In the genomic region with DNA sequence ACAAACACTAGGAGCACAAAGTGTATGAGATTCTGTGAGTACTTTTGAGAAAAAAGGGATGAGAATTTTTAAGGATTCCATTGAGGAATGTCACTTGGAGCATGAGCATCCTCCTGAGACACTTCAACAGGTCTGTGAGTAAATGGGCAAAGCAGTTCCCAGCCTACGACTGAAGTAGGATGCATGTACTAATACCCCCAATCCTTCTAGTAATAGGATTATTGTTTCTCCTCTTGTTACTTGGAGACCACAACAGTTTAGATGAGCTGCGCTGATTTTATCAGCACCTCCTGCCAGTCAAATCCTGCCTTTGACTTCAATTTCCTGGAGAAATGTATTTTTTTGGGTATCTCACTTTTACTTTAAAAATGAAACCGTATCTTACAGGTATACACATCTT, we compare ENCODE assay signal across 8 cellular contexts. TPM values are rescaled to one million over a fixed set of nuclear protein-coding genes. Genes with fewer than 3 reads are reported as not detected.
DNase-seq lines count a peak whose midpoint lies in the region; ATAC-seq and TF ChIP-seq lines count a peak whose summit lies in the region.

No MANE protein-coding gene starts in this region.

- H3K18ac ChIP-seq in H9 (ENCODE audit: insufficient read length, low read depth, low read length): no peak overlapping the region

- no peaks in the 10 kb centered on the region for H3K27me3 Mint-ChIP-seq in H9 (ENCODE audit: low read depth)

- 0 out of 7 replicates have a peak overlapping the region, but pooled peaks of 1 of the 3 experiments have one; percentile 84 for H3K27ac Mint-ChIP-seq in H9

- no peak overlapping the region for H3K56ac ChIP-seq in H9 (ENCODE audit: insufficient read length, low read depth, low read length)

- no CpG with 5 or more reads among the region's 3 CpGs for WGBS in H9 (ENCODE audit: extremely low coverage, insufficient read length, low lambda C conversion rate)

- H3K9me3 ChIP-seq in H9 (ENCODE audit: control insufficient read depth, low read depth, low read length): no peaks in the 10 kb centered on the region
- H3K9me3 ChIP-seq in SK-N-MC (ENCODE audit: low read depth, low read length): no peaks in the 10 kb centered on the region
- H3K9me3 ChIP-seq in skeletal muscle satellite cell (replicated peaks; ENCODE audit: low read length): no peaks in the 10 kb centered on the region

- H3K36me3 ChIP-seq in SK-N-MC (ENCODE audit: insufficient read depth, low read length): no peaks in the 10 kb centered on the region
- no peaks in the 10 kb centered on the region for H3K36me3 ChIP-seq in skeletal muscle satellite cell (ENCODE audit: insufficient read depth, low read length)

- H3T11ph ChIP-seq in H9 (ENCODE audit: low read length): no peak overlapping the region

- H3K4me1 Mint-ChIP-seq in H9: peaks cover 10 to 13% of the 10 kb centered on the region in 2 experiments; a peak in 3 of 4 replicates

- H2AFZ ChIP-seq in H9 (ENCODE audit: low read length): no peak overlapping the region

- H3K14ac ChIP-seq in H9 (ENCODE audit: insufficient read depth, low read length): no peak overlapping the region

- no peak overlapping the region for H3K4ac ChIP-seq in H9 (ENCODE audit: low read depth, low read length)

- H3K23ac ChIP-seq in H9 (ENCODE audit: insufficient read length, low read depth, low read length): no peak overlapping the region

- H3K79me2 ChIP-seq in H9 (ENCODE audit: insufficient read depth, low read length): no peaks in the 10 kb centered on the region

- H3K27me3 ChIP-seq in H9 (ENCODE audit: insufficient read depth, low read length): no peaks in the 10 kb centered on the region
- H3K27me3 ChIP-seq in skeletal muscle satellite cell (ENCODE audit: control insufficient read depth, insufficient read depth, low read length): no peaks in the 10 kb centered on the region

- H2BK120ac ChIP-seq in H9 (ENCODE audit: low read depth, low read length, poor library complexity, severe bottlenecking): no peak overlapping the region

- H3K36me3 Mint-ChIP-seq in H9 (ENCODE audit: insufficient read depth in 1 of 3, low read depth in 3 of 3): no peaks in the 10 kb centered on the region

- H2BK12ac ChIP-seq in H9 (ENCODE audit: insufficient read length, low read depth, low read length): no peak overlapping the region

- H3K79me1 ChIP-seq in H9 (ENCODE audit: insufficient read depth, low read depth, low read length, poor library complexity, severe bottlenecking): no peaks in the 10 kb centered on the region

- TF ChIP-seq CTCF in H9 (conservative IDR thresholded peaks at IDR 0.05) (no peak), fibroblast of pulmonary artery (IDR thresholded peaks at IDR 0.05; ENCODE audit: low read length, missing control alignments) (no peak)

- H3K9me3 Mint-ChIP-seq in H9: no peaks in the 10 kb centered on the region; a peak in 1 of 5 replicates

- peak overlapping the region; percentile 48 for H3K9ac ChIP-seq in H9 (ENCODE audit: extremely low read depth, insufficient read length, low read length)
- H3K9ac ChIP-seq in SK-N-MC (ENCODE audit: insufficient read length): peak overlapping the region; percentile 79
- peak overlapping the region; percentile 86 for H3K9ac ChIP-seq in skeletal muscle satellite cell (ENCODE audit: low read depth, low read length)

- no peak overlapping the region for H4K5ac ChIP-seq in H9 (ENCODE audit: insufficient read length, low read depth, low read length)

- H3K27ac ChIP-seq in H9 (ENCODE audit: insufficient read length, low read depth, low read length) (no peak overlapping the region), SK-N-MC (no peak overlapping the region)

- no peaks in the 10 kb centered on the region for H4K20me1 ChIP-seq in H9 (ENCODE audit: control insufficient read depth, insufficient read depth, insufficient read length)

- no peak overlapping the region for H2BK15ac ChIP-seq in H9 (ENCODE audit: low read depth, low read length)

- peaks cover 7% of the 10 kb centered on the region for H3K23me2 ChIP-seq in H9 (ENCODE audit: insufficient read length, low read depth, low read length, poor library complexity, severe bottlenecking)

- H3K4me1 ChIP-seq in H9 (ENCODE audit: insufficient read depth, low read length) (no peaks in the 10 kb centered on the region; the same call in 1 of the 2 replicates), skeletal muscle satellite cell (ENCODE audit: control insufficient read depth, insufficient read depth, low read length) (peaks cover 10% of the 10 kb centered on the region)

- no peak overlapping the region for H4K8ac ChIP-seq in H9 (replicated peaks; ENCODE audit: insufficient read length, low read depth, low read length)

- DNase-seq in H9 (no peak), SK-N-MC (ENCODE audit: low read depth, low spot score) (no peak), fibroblast of pulmonary artery (ENCODE audit: low read depth) (peak; percentile 21), RPMI8226 (no peak), NCI-H2029 treated with DMSO at 0.1 percent for 48 hours (lab: John Stamatoyannopoulos, UW) (no peak)
- no peak for DNase-seq in effector CD8-positive, alpha-beta T cell (lab: John Stamatoyannopoulos, UW)

- H4K91ac ChIP-seq in H9 (ENCODE audit: insufficient read length, low read depth, low read length): no peak overlapping the region

- no peak for ATAC-seq in GM18498 (IDR thresholded peaks at IDR 0.05; ENCODE audit: unreplicated experiment)

- H2BK5ac ChIP-seq in H9 (ENCODE audit: insufficient read length, low read length): no peak overlapping the region

- H3K4me2 ChIP-seq in H9 (ENCODE audit: insufficient read depth, insufficient read length, low read length): peak overlapping the region; percentile 97
- peak overlapping the region; percentile 90 for H3K4me2 ChIP-seq in skeletal muscle satellite cell (ENCODE audit: low read length)

- no peak overlapping the region for H2BK20ac ChIP-seq in H9 (ENCODE audit: low read depth, low read length, poor library complexity, severe bottlenecking)

- peak overlapping the region; percentile 90 to 91 for H3K4me3 Mint-ChIP-seq in H9

- H2AK5ac ChIP-seq in H9 (ENCODE audit: insufficient read length, low read length): no peak overlapping the region

- peak overlapping the region; percentile 94 for H3K4me3 ChIP-seq in SK-N-MC
- peak overlapping the region; percentile 94 for H3K4me3 ChIP-seq in fibroblast of pulmonary artery (replicated peaks; ENCODE audit: low read depth, low read length)
- H3K4me3 ChIP-seq in skeletal muscle satellite cell (ENCODE audit: low read length): peak overlapping the region; percentile 80

RNA-seq across cellular contexts. Expression of a gene that starts 0.8 kb away (rescaled TPM):
- total RNA-seq in H9 (2021): 26.4 and 29.7 TPM in 2 replicates
- 8.9 and 12.7 TPM in 2 replicates for total RNA-seq in skeletal muscle satellite cell (2012; rRNA removed)

RNA-seq across cellular contexts. Expression of a gene that starts 21.0 kb away (rescaled TPM):
- total RNA-seq in H9 (2021): 13.5 and 16.2 TPM in 2 replicates
- 5.1 and 6.1 TPM in 2 replicates for total RNA-seq in skeletal muscle satellite cell (2012; rRNA removed)
